ENCODE assay signal across 18 cellular contexts in the genomic region with DNA sequence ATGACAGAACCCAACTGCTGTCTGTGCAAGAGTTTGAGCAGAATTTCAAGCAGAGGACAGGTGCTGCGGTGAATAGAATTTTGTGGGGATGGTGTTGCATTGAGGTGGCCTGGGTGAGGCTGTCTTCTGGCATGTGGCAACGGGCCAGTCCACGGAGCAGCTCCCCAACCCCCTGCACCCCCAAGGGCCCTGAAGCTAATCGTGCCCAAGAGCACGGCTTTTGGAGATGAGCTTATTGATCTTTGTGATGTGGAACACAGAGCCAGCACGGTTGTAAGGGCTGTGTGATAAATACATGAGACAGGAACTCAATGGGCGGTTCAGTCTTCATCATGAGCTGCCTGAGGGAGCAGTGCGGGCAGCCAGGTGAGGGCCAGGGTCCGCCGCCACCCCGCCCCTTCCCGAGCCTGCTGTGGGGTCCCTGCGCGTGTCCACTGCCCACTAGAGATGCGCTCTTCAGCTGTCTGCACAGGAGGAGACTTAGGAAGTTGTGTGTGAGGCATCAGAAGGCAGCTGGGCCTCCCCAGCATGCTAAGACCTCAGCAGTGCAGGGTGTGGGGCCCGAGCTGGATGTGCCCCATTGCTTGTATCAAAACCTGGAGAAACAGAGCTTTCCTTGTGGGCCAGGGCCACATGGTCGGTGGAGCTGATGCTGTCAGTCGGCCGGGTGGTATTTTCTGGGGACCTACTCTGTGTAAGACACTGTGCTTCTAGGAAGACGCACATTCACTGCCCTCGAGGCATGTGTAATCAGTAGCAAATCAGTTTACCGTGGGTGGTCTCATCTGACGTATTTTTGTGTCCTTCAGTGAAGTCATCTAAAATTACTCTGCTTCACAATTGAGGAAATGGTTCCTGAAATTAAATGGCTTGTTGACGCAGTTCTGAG.
"Had no signal": no experiment of that assay in that cellular context is flagged by ENCODE, and none has a peak within 500 bp of the region (broad histone marks: within the 10 kb centered on the region; RNA-seq: fewer than 3 reads in every experiment).

No MANE protein-coding gene starts in this region.

- H3K36me3 ChIP-seq: gastrocnemius medialis, right atrium auricular region, stomach, thoracic aorta, transverse colon had no signal

- ATAC-seq: esophagus mucosa; gastrocnemius medialis; left lobe of liver; mucosa of descending colon; natural killer cell; stimulated activated naive B cell treated with anti-CD40 and anti-IgM and Interleukin-4, amounts not matched to agents 10 μg/mL and 1 μg/mL and 100 μg/mL, for 72 hours had no signal

- H3K4me3 ChIP-seq: gastrocnemius medialis, mucosa of descending colon, right atrium auricular region, smooth muscle cell, stomach, thoracic aorta, transverse colon had no signal

- H3K4me1 Mint-ChIP-seq: natural killer cell; stimulated activated naive B cell treated with anti-CD40 and anti-IgM and Interleukin-4, amounts not matched to agents 10 μg/mL and 1 μg/mL and 100 μg/mL, for 72 hours had no signal

- H3K9me3 Mint-ChIP-seq: natural killer cell; stimulated activated naive B cell treated with anti-CD40 and anti-IgM and Interleukin-4, amounts not matched to agents 10 μg/mL and 1 μg/mL and 100 μg/mL, for 72 hours had no signal

- H3K4me2 ChIP-seq: smooth muscle cell had no signal

- H3K9me3 ChIP-seq: gastrocnemius medialis, mucosa of descending colon, right atrium auricular region, stomach, thoracic aorta, transverse colon had no signal

- H3K27me3 ChIP-seq: gastrocnemius medialis, right atrium auricular region, stomach, transverse colon had no signal

- H3K27ac ChIP-seq: gastrocnemius medialis, right atrium auricular region, stomach, thoracic aorta, transverse colon had no signal

- H3K4me3 Mint-ChIP-seq: natural killer cell; stimulated activated naive B cell treated with anti-CD40 and anti-IgM and Interleukin-4, amounts not matched to agents 10 μg/mL and 1 μg/mL and 100 μg/mL, for 72 hours had no signal

- DNase-seq: effector memory CD4-positive, alpha-beta T cell; gastrocnemius medialis; islet precursor cell; mammary epithelial cell; mucosa of descending colon; natural killer cell; stimulated activated CD4-positive, alpha-beta T cell treated with anti-CD3 and anti-CD28 coated beads, Interleukin-15, amount 100 ng/mL, for 24 hours; stimulated activated CD4-positive, alpha-beta T cell treated with anti-CD3 and anti-CD28 coated beads, Interleukin-1b, Interleukin-23, amount 100 ng/mL, for 48 hours; stimulated activated CD4-positive, alpha-beta T cell treated with anti-CD3 and anti-CD28 coated beads, Interleukin-4, amount 100 ng/mL, for 24 hours; stimulated activated naive B cell treated with anti-CD40 and anti-IgM and Interleukin-4, amounts not matched to agents 10 μg/mL and 1 μg/mL and 100 μg/mL, for 72 hours; stomach; substantia nigra; transverse colon had no signal

- H3K36me3 Mint-ChIP-seq: natural killer cell; stimulated activated naive B cell treated with anti-CD40 and anti-IgM and Interleukin-4, amounts not matched to agents 10 μg/mL and 1 μg/mL and 100 μg/mL, for 72 hours had no signal

- H3K4me1 ChIP-seq: gastrocnemius medialis, right atrium auricular region, stomach, transverse colon had no signal

- H3K27ac Mint-ChIP-seq: natural killer cell; stimulated activated naive B cell treated with anti-CD40 and anti-IgM and Interleukin-4, amounts not matched to agents 10 μg/mL and 1 μg/mL and 100 μg/mL, for 72 hours had no signal
